Comparison of ENCODE assay signal across 8 cellular contexts in the genomic region with DNA sequence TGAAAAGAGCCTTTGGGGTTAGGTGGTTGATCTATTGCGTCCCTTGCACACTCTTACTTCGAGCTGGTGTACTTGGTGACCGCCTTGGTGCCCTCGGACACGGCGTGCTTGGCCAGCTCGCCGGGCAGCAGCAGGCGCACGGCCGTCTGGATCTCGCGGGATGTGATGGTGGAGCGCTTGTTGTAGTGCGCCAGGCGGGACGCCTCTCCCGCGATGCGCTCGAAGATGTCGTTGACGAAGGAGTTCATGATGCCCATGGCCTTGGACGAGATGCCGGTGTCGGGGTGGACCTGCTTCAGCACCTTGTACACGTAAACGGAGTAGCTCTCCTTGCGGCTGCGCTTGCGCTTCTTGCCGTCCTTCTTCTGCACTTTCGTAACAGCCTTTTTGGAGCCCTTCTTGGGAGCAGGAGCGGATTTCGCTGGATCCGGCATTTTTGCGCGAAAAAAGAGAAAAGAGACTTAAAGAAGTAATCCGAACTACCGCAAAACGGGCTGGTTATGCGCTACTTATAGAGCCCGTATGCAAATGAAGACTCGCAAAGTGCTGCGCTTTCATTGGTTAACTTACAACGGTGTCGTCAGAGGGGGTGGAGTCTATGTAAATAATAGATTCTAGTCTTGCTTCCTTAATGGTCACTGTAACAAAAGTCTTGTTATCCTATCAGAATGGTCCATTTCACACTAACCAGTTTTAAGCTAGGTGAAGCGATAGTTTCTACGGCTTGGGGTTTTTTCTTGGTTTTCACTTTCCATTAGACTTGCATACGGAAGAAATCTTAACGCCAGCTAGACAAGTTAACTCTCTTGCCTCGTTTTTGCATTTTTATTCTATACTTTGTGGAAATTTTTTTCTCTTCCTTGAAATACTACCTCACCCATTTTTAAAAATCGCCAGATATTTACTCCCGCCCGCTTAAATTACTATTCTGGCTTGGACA. TPM values are rescaled to one million over a fixed set of nuclear protein-coding genes. Genes with fewer than 3 reads are reported as not detected.
A peak's percentile ranks its signal among the peaks of the same experiment; 100 is the strongest.
DNase-seq lines count a peak whose midpoint lies in the region; ATAC-seq, FAIRE-seq and TF ChIP-seq lines count a peak whose summit lies in the region.
"Not testable (repeated sequence)": the region's sequence is repeated elsewhere in the genome, so short reads cannot be mapped to it uniquely, and the experiment has no call there.

No MANE protein-coding gene starts in this region.

- not testable (repeated sequence) for H4K20me1 ChIP-seq in OCI-LY3 (ENCODE audit: insufficient read depth, low read length)

- H3K4me1 ChIP-seq in OCI-LY3 (ENCODE audit: low read length), result not testable (repeated sequence)

- not testable (repeated sequence) for FAIRE-seq in D721Med (lab: Jason Lieb, UNC)

- H2AFZ ChIP-seq in OCI-LY3 (ENCODE audit: low read depth, low read length), result not testable (repeated sequence)

- ATAC-seq in GM21528 (IDR thresholded peaks at IDR 0.05; ENCODE audit: low FRiP score, unreplicated experiment), result peak; percentile 83

- not testable (repeated sequence) for TF ChIP-seq CTCF in D721Med (IDR thresholded peaks at IDR 0.05; ENCODE audit: insufficient read depth, missing control alignments); OCI-LY3 (IDR thresholded peaks at IDR 0.05; ENCODE audit: low read depth, low read length)

- peak overlapping the region; percentile 88 for H3K9ac ChIP-seq in OCI-LY3 (ENCODE audit: low read length)

- H3K27ac ChIP-seq in OCI-LY3 (ENCODE audit: low read length) (peak overlapping the region; percentile 89), epithelial cell of prostate (peak overlapping the region; percentile 59)

- H3K9me3 ChIP-seq in OCI-LY3 (ENCODE audit: insufficient read depth, low read length), result not testable (repeated sequence)

- peak overlapping the region; percentile 75 for H3K4me3 ChIP-seq in OCI-LY3 (ENCODE audit: low read length)

- not testable (repeated sequence) for H3K79me2 ChIP-seq in OCI-LY3 (ENCODE audit: low read length)

- peak overlapping the region; percentile 67 for H3K4me2 ChIP-seq in OCI-LY3 (ENCODE audit: low read length)

- H3K27me3 ChIP-seq in OCI-LY3 (ENCODE audit: low read depth, low read length), result not testable (repeated sequence)

- H3K36me3 ChIP-seq in OCI-LY3 (replicated peaks; ENCODE audit: low read depth, low read length), result not testable (repeated sequence)

- DNase-seq in D721Med (ENCODE audit: insufficient read length, low spot score) (peak; percentile 24), HuH-7.5 (ENCODE audit: low spot score) (peak; percentile 15), activated T-cell treated with anti-CD3 and anti-CD28 coated beads for 1 hour (ENCODE audit: low read depth) (peak; percentile 59), epithelial cell of prostate (ENCODE audit: low read depth, low spot score) (peak; percentile 60), mucosa of gallbladder (ENCODE audit: low spot score) (peak; percentile 94)
- DNase-seq in stimulated activated CD8-positive, alpha-beta memory T cell treated with anti-CD3 and anti-CD28 coated beads, Interleukin-2, amount 100 ng/mL, for 48 hours (ENCODE audit: low read depth in 2 of 2), result peak; percentile 29 to 54

RNA-seq across cellular contexts. Expression of a gene that starts 29.7 kb away (rescaled TPM):
- total RNA-seq in mucosa of gallbladder, result 13.2 TPM

Comparison
In these comparisons a context has a peak if more than half of its experiments do, and no peak if none do; other contexts are left out.
1. Peak in every context shown above with its lines: DNase-seq, ATAC-seq, H3K4me3 ChIP-seq and H3K27ac ChIP-seq.
2. DNase-seq: peak in every context shown above with its lines; median percentile 94 in mucosa of gallbladder; 60 in epithelial cell of prostate; 59 in activated T-cell treated with anti-CD3 and anti-CD28 coated beads for 1 hour; 42 in stimulated activated CD8-positive, alpha-beta memory T cell treated with anti-CD3 and anti-CD28 coated beads, Interleukin-2, amount 100 ng/mL, for 48 hours; 24 in D721Med; 15 in HuH-7.5.